8 cellular contexts compared by ENCODE assay signal in genomic region chr19:55156202-55157063, GRCh38. TPM values are rescaled to one million over a fixed set of nuclear protein-coding genes. Genes with fewer than 3 reads are reported as not detected.
DNase-seq lines count a peak whose midpoint lies in the region; TF ChIP-seq lines count a peak whose summit lies in the region.

No MANE protein-coding gene starts in this region.

- peaks cover 9% of the 10 kb centered on the region; the same call in 1 of the 2 replicates for H3K36me3 ChIP-seq in HUES64 (ENCODE audit: insufficient read depth, low read length)
- H3K36me3 ChIP-seq in SK-N-MC (ENCODE audit: insufficient read depth, low read length) = peaks cover 9% of the 10 kb centered on the region
- H3K36me3 ChIP-seq in osteoblast (ENCODE audit: insufficient read depth, low read length) = no peaks in the 10 kb centered on the region
- no peaks in the 10 kb centered on the region for H3K36me3 ChIP-seq in vagina

- no peak overlapping the region for H3K27ac ChIP-seq in HUES64 (ENCODE audit: low read depth, low read length)
- no peak overlapping the region for H3K27ac ChIP-seq in SK-N-MC
- H3K27ac ChIP-seq in osteoblast (ENCODE audit: low read depth, low read length) = no peak overlapping the region
- H3K27ac ChIP-seq in vagina = no peak overlapping the region

- peaks cover 2 to 6% of the 10 kb centered on the region in 2 donors for H3K36me3 Mint-ChIP-seq in CD14-positive monocyte

- TF ChIP-seq POLR2A in vagina (IDR thresholded peaks at IDR 0.05) = no peak

- peaks cover 49 to 72% (median 66%) of the 10 kb centered on the region in 3 donors for H3K27me3 Mint-ChIP-seq in CD14-positive monocyte (ENCODE audit: low read depth in 3 of 3)

- H3K9ac ChIP-seq in HUES64 (ENCODE audit: low read depth, low read length) (peak overlapping the region; percentile 67), SK-N-MC (ENCODE audit: insufficient read length) (peak overlapping the region; percentile 66)

- TF ChIP-seq CTCF in CD14-positive monocyte (IDR thresholded peaks at IDR 0.05) = no peak
- no peak for TF ChIP-seq CTCF in osteoblast (IDR thresholded peaks at IDR 0.05; ENCODE audit: extremely low read depth, low read depth, low read length)
- TF ChIP-seq CTCF in vagina (IDR thresholded peaks at IDR 0.05) = no peak

- no peak for DNase-seq in CD14-positive monocyte (ENCODE audit: low spot score)
- DNase-seq in SK-N-MC (ENCODE audit: low read depth, low spot score) = peak; percentile 85
- DNase-seq in fibroblast of gingiva (ENCODE audit: low read depth) = peak; percentile 24
- DNase-seq in osteoblast (ENCODE audit: insufficient read length, low spot score, missing footprints) = peak; percentile 91
- DNase-seq in SKM-1 (lab: John Stamatoyannopoulos, UW; ENCODE audit: unreplicated experiment) = no peak
- DNase-seq in vagina (ENCODE audit: extremely low spot score in 2 of 2) = no peak
- no peak for DNase-seq in globus pallidus (ENCODE audit: low spot score)

- no peak overlapping the region for H3K4me2 ChIP-seq in osteoblast (ENCODE audit: insufficient read depth, low read length)

- H3K79me2 ChIP-seq in osteoblast (ENCODE audit: insufficient read depth, low read length) = no peaks in the 10 kb centered on the region

- no peaks in the 10 kb centered on the region for H3K9me3 ChIP-seq in HUES64 (ENCODE audit: insufficient read depth, low read depth, low read length)
- no peaks in the 10 kb centered on the region; the same call in 1 of the 2 replicates for H3K9me3 ChIP-seq in SK-N-MC (ENCODE audit: low read depth, low read length)
- H3K9me3 ChIP-seq in osteoblast (ENCODE audit: low read depth, low read length) = no peaks in the 10 kb centered on the region
- H3K9me3 ChIP-seq in vagina = no peaks in the 10 kb centered on the region

- H2AFZ ChIP-seq in osteoblast (ENCODE audit: low read length) = no peak overlapping the region

- WGBS in HUES64 = 34% methylated on average over 51 of the region's 52 CpGs

- H3K27ac Mint-ChIP-seq in CD14-positive monocyte = no peak overlapping the region

- H3K4me1 ChIP-seq in HUES64 (ENCODE audit: insufficient read depth, low read length) = peaks cover 15% of the 10 kb centered on the region
- H3K4me1 ChIP-seq in osteoblast (ENCODE audit: insufficient read depth, low read length) = no peaks in the 10 kb centered on the region
- H3K4me1 ChIP-seq in vagina = peaks cover 26% of the 10 kb centered on the region

- intact Hi-C loops in CD14-positive monocyte (cut with micrococcal nuclease) (no loop called here), vagina (cut with DNase I) (no loop called here)

- H3K4me1 Mint-ChIP-seq in CD14-positive monocyte = peaks cover 11% of the 10 kb centered on the region

- H3K27me3 ChIP-seq in HUES64 (ENCODE audit: insufficient read depth, low read length) (peaks cover 5% of the 10 kb centered on the region; the same call in 1 of the 2 replicates), osteoblast (ENCODE audit: insufficient read depth, low read length) (peaks cover 22% of the 10 kb centered on the region), vagina (no peaks in the 10 kb centered on the region)

- H3K4me3 ChIP-seq in HUES64 (ENCODE audit: low read length) (peak overlapping the region; percentile 54), SK-N-MC (peak overlapping the region; percentile 86), osteoblast (ENCODE audit: insufficient read depth, low read length) (no peak overlapping the region), vagina (no peak overlapping the region)

- H3K4me3 Mint-ChIP-seq in CD14-positive monocyte = peak overlapping the region; percentile 37 to 84

- H3K9me3 Mint-ChIP-seq in CD14-positive monocyte = peaks cover 9 to 29% (median 20%) of the 10 kb centered on the region in 7 donors

- no peaks in the 10 kb centered on the region for H4K20me1 ChIP-seq in osteoblast (ENCODE audit: insufficient read depth, low read length)

RNA-seq across cellular contexts. Expression of gene TNNI3, which starts 1.1 kb away (rescaled TPM):
- polyA plus RNA-seq in CD14-positive monocyte = 1 to 10 TPM in 1 of 2 donors, not detected in 1; 1.2 TPM
- 11.6 TPM for polyA plus RNA-seq in HUES64 (2013, experiment 1 of 2)
- polyA plus RNA-seq in HUES64 (2013, experiment 2 of 2) = 20.9 TPM
- total RNA-seq in osteoblast (not detected in 2 replicates), vagina (not detected)

RNA-seq across cellular contexts. Expression of gene TNNT1, which starts 7.4 kb away (rescaled TPM):
- polyA plus RNA-seq in CD14-positive monocyte = 10 to 100 TPM in 1 of 2 donors, 1 to 10 TPM in 1; 9.8 to 41.9 TPM
- 87.2 TPM for polyA plus RNA-seq in HUES64 (2013, experiment 1 of 2)
- 104 TPM for polyA plus RNA-seq in HUES64 (2013, experiment 2 of 2)
- total RNA-seq in osteoblast (0.29 TPM in 1 of 2 replicates, not detected in the other), vagina (9.1 TPM)

RNA-seq across cellular contexts. Expression of gene DNAAF3, which starts 10.0 kb away (rescaled TPM):
- polyA plus RNA-seq in CD14-positive monocyte = under 1 TPM in 1 of 2 donors, not detected in 1; 0.19 TPM
- 4.2 TPM for polyA plus RNA-seq in HUES64 (2013, experiment 1 of 2)
- polyA plus RNA-seq in HUES64 (2013, experiment 2 of 2) = 6.4 TPM
- total RNA-seq in osteoblast (0.59 and 0.72 TPM in 2 replicates), vagina (5.6 TPM)

RNA-seq across cellular contexts. Expression of gene SYT5, which starts 23.7 kb away (rescaled TPM):
- polyA plus RNA-seq in CD14-positive monocyte = not detected
- 0.95 TPM for polyA plus RNA-seq in HUES64 (2013, experiment 1 of 2)
- 0.57 TPM for polyA plus RNA-seq in HUES64 (2013, experiment 2 of 2)
- total RNA-seq in osteoblast (not detected in 2 replicates), vagina (not detected)

RNA-seq across cellular contexts. Expression of gene PPP1R12C, which starts 39.0 kb away (rescaled TPM):
- polyA plus RNA-seq in CD14-positive monocyte = 1 to 10 TPM; 2.1 to 2.6 TPM
- 43.7 TPM for polyA plus RNA-seq in HUES64 (2013, experiment 1 of 2)
- 34.3 TPM for polyA plus RNA-seq in HUES64 (2013, experiment 2 of 2)
- total RNA-seq in osteoblast (49.2 and 55.0 TPM in 2 replicates), vagina (108 TPM)

Comparison
In these comparisons a context has a peak if more than half of its experiments do, and no peak if none do; other contexts are left out.
1. DNase-seq: peak in SK-N-MC (single experiment), fibroblast of gingiva (single experiment) and osteoblast (single experiment); none in CD14-positive monocyte (single experiment), SKM-1 (single experiment), vagina (0 of 2) and globus pallidus (single experiment).
2. H3K4me3 ChIP-seq: peak in HUES64 (single experiment) and SK-N-MC (single experiment); none in osteoblast (single experiment) and vagina (0 of 2).